In genomic region chr9:121976751-121977150, GRCh38 we compare ENCODE assay signal across 2 cellular contexts.
TF ChIP-seq lines count a peak whose summit lies in the region.

No MANE protein-coding gene starts in this region.

TF ChIP-seq in HEK293, 187 proteins besides CTCF, POLR2A, EP300 and RAD21 (continued from another document):
- TF ChIP-seq ATF2 (tag by site-specific recombination; IDR thresholded peaks at IDR 0.05; ENCODE audit: low read depth), result peak; percentile 89
- TF ChIP-seq HOXA7 (CRISPR knock-in tag; IDR thresholded peaks at IDR 0.05; ENCODE audit: borderline replicate concordance), result no peak

TF ChIP-seq in K562, 482 proteins besides CTCF, POLR2A, EP300 and RAD21 (continued from another document):
- TF ChIP-seq HBP1 (CRISPR knock-in tag; IDR thresholded peaks at IDR 0.05) (no peak), ATF1 (CRISPR knock-in tag; IDR thresholded peaks at IDR 0.05) (no peak), ATF1 (tag; IDR thresholded peaks at IDR 0.05) (peak; percentile 62), PHF21A (IDR thresholded peaks at IDR 0.05; ENCODE audit: borderline replicate concordance, low read depth) (no peak), ZNF263 (CRISPR knock-in tag; IDR thresholded peaks at IDR 0.05; ENCODE audit: borderline replicate concordance) (no peak)
